ENCODE assay signal across 1 cellular context in genomic region chr2:237594514-237594871, GRCh38.
TF ChIP-seq lines count a peak whose summit lies in the region.

No MANE protein-coding gene starts in this region.

TF ChIP-seq in HepG2, 621 proteins besides CTCF, POLR2A, EP300 and RAD21 (continues in another document):
- TF ChIP-seq ZNF431 (CRISPR knock-in tag; IDR thresholded peaks at IDR 0.05; ENCODE audit: borderline replicate concordance, low read depth) (no peak), ZSCAN5A (CRISPR knock-in tag; IDR thresholded peaks at IDR 0.05; ENCODE audit: borderline replicate concordance) (0 out of 2 replicates have a peak, but pooled peaks have one; percentile 17), ZNF503 (CRISPR knock-in tag; IDR thresholded peaks at IDR 0.05) (peak; percentile 32; the same call in 1 of the 2 replicates), PAXIP1 (CRISPR knock-in tag; conservative IDR thresholded peaks at IDR 0.05) (peak; percentile 76), NCOA2 (CRISPR knock-in tag; IDR thresholded peaks at IDR 0.05) (peak; percentile 59; the same call in 1 of the 2 replicates), FOXA1 (IDR thresholded peaks at IDR 0.05) (no peak), FOXA1 (CRISPR knock-in tag; IDR thresholded peaks at IDR 0.05) (peak; percentile 77), SYNCRIP (IDR thresholded peaks at IDR 0.05; ENCODE audit: insufficient read depth, low read depth, low read length) (no peak), BRCA1 (CRISPR knock-in tag; IDR thresholded peaks at IDR 0.05) (no peak), ZFYVE20 (CRISPR knock-in tag; IDR thresholded peaks at IDR 0.05; ENCODE audit: borderline replicate concordance, low read depth) (0 out of 2 replicates have a peak, but pooled peaks have one; percentile 3), MYPOP (CRISPR knock-in tag; IDR thresholded peaks at IDR 0.05) (0 out of 2 replicates have a peak, but pooled peaks have one; percentile 34), GFI1 (CRISPR knock-in tag; IDR thresholded peaks at IDR 0.05; ENCODE audit: borderline replicate concordance) (peak; percentile 96), STAG1 (CRISPR knock-in tag; IDR thresholded peaks at IDR 0.05) (peak; percentile 28; the same call in 1 of the 2 replicates), SIX4 (CRISPR knock-in tag; IDR thresholded peaks at IDR 0.05) (peak; percentile 43), NFAT5 (CRISPR knock-in tag; IDR thresholded peaks at IDR 0.05) (peak; percentile 79; the same call in 1 of the 2 replicates), FOXA3 (CRISPR knock-in tag; IDR thresholded peaks at IDR 0.05) (peak; percentile 79), PRDM15 (CRISPR knock-in tag; IDR thresholded peaks at IDR 0.05) (peak; percentile 55; the same call in 1 of the 2 replicates), ZNF891 (CRISPR knock-in tag; IDR thresholded peaks at IDR 0.05) (peak; percentile 17; the same call in 1 of the 2 replicates), SMAD1 (CRISPR knock-in tag; IDR thresholded peaks at IDR 0.05; ENCODE audit: borderline replicate concordance, low read depth) (0 out of 2 replicates have a peak, but pooled peaks have one; percentile 12), E2F5 (CRISPR knock-in tag; conservative IDR thresholded peaks at IDR 0.05) (no peak), DNMT3B (CRISPR knock-in tag; conservative IDR thresholded peaks at IDR 0.05) (0 out of 2 replicates have a peak, but pooled peaks have one; percentile 12), ZKSCAN8 (CRISPR knock-in tag; IDR thresholded peaks at IDR 0.05; ENCODE audit: borderline replicate concordance) (peak; percentile 55; the same call in 1 of the 2 replicates), DMTF1 (CRISPR knock-in tag; IDR thresholded peaks at IDR 0.05) (0 out of 2 replicates have a peak, but pooled peaks have one; percentile 25), PRMT3 (CRISPR knock-in tag; IDR thresholded peaks at IDR 0.05; ENCODE audit: borderline replicate concordance, low read depth) (peak; percentile 24; the same call in 1 of the 2 replicates), KDM5A (IDR thresholded peaks at IDR 0.05; ENCODE audit: borderline replicate concordance, low read length) (no peak), MEIS2 (CRISPR knock-in tag; IDR thresholded peaks at IDR 0.05) (peak; percentile 62; the same call in 1 of the 2 replicates), ASH2L (IDR thresholded peaks at IDR 0.05; ENCODE audit: insufficient read length, low read depth, low read length) (no peak), ISL2 (CRISPR knock-in tag; IDR thresholded peaks at IDR 0.05) (peak; percentile 72), THRA (CRISPR knock-in tag; IDR thresholded peaks at IDR 0.05; ENCODE audit: borderline replicate concordance) (0 out of 2 replicates have a peak, but pooled peaks have one; percentile 21)
